25 cellular contexts compared by ENCODE assay signal in the genomic region with DNA sequence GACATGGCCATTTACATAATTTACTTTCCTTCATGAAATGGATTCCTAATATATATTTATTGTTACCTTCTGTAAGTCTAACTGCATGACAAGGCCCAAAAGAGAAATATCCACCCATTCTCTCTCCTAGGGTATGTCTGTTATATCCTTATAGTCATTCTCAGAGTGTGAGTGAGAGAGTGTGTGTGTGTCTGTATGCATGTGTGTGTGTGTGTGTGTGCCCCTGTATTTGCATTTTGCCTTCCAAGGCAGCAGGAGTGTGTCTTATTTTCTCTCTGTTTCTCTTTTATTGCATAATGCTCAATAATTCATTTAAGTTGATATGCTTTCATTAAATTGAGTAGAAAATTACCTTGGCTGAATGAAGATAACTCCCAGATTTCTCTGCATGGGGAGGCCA.
"Had no signal": no experiment of that assay in that cellular context is flagged by ENCODE, and none has a peak within 500 bp of the region (broad histone marks: within the 10 kb centered on the region; RNA-seq: fewer than 3 reads in every experiment).

No MANE protein-coding gene starts in this region.

- H3K36me3 ChIP-seq: Peyer's patch had no signal

- H3K9me3 Mint-ChIP-seq: activated CD4-positive, alpha-beta memory T cell treated with anti-CD3 and anti-CD28 coated beads, Interleukin-2, amount 10 ng/mL, durations not matched to agents 7 days and 5 days had no signal

- H3K9me3 ChIP-seq: Peyer's patch had no signal

- H3K4me1 ChIP-seq: Peyer's patch had no signal

- H3K27ac ChIP-seq: Peyer's patch, RWPE1 had no signal

- H3K4me3 Mint-ChIP-seq: activated CD4-positive, alpha-beta memory T cell treated with anti-CD3 and anti-CD28 coated beads, Interleukin-2, amount 10 ng/mL, durations not matched to agents 7 days and 5 days; activated CD4-positive, alpha-beta T cell treated with anti-CD3 and anti-CD28 coated beads for 36 hours; activated naive CD4-positive, alpha-beta T cell treated with anti-CD3 and anti-CD28 coated beads, Interleukin-2, amount 10 ng/mL, durations not matched to agents 7 days and 5 days; activated naive CD8-positive, alpha-beta T cell treated with anti-CD3 and anti-CD28 coated beads for 36 hours; activated T-cell treated with anti-CD3 and anti-CD28 coated beads, Interleukin-2, amount 50 U/mL, for 72 hours; T-cell had no signal

- H3K4me3 ChIP-seq: Peyer's patch had no signal

- H3K27me3 ChIP-seq: Peyer's patch had no signal

- DNase-seq: activated CD4-positive, alpha-beta memory T cell treated with anti-CD3 and anti-CD28 coated beads, Interleukin-2, amount 10 ng/mL, durations not matched to agents 7 days and 5 days; activated CD4-positive, alpha-beta T cell treated with anti-CD3 and anti-CD28 coated beads for 36 hours; activated CD4-positive, alpha-beta T cell treated with anti-CD3 and anti-CD28 coated beads, Interleukin-2, amount 50 U/mL, for 1 hour; activated gamma-delta T cell treated with Interleukin-2 at 50 U/mL for 16 hours; activated naive CD4-positive, alpha-beta T cell treated with anti-CD3 and anti-CD28 coated beads, Interleukin-2, amount 10 ng/mL, durations not matched to agents 7 days and 5 days; activated naive CD8-positive, alpha-beta T cell treated with anti-CD3 and anti-CD28 coated beads for 36 hours; activated T-cell treated with anti-CD3 and anti-CD28 coated beads for 4 hours; activated T-cell treated with anti-CD3 and anti-CD28 coated beads, Interleukin-2, amount 50 U/mL, for 72 hours; central memory CD4-positive, alpha-beta T cell; IMR-90; Kasumi-1; KBM-7; NCI-H1048; NCI-H146; NCI-H187 treated with DMSO at 0.1 percent for 48 hours; NCI-H2171; NCI-H2227 treated with DMSO at 0.1 percent for 48 hours; NCI-H446 treated with DMSO at 0.1 percent for 48 hours; NK-92 treated with Interleukin-12 subunit alpha and Interleukin-12 subunit beta, amount 100 ng/mL, for 24 hours; Peyer's patch; Right ventricle myocardium superior; T-cell; T1000 had no signal

- H3K27ac Mint-ChIP-seq: activated CD4-positive, alpha-beta memory T cell treated with anti-CD3 and anti-CD28 coated beads, Interleukin-2, amount 10 ng/mL, durations not matched to agents 7 days and 5 days; activated CD4-positive, alpha-beta T cell treated with anti-CD3 and anti-CD28 coated beads for 36 hours; activated naive CD4-positive, alpha-beta T cell treated with anti-CD3 and anti-CD28 coated beads, Interleukin-2, amount 10 ng/mL, durations not matched to agents 7 days and 5 days; activated naive CD8-positive, alpha-beta T cell treated with anti-CD3 and anti-CD28 coated beads for 36 hours; activated T-cell treated with anti-CD3 and anti-CD28 coated beads, Interleukin-2, amount 50 U/mL, for 72 hours; activated T-helper 2 cell treated with anti-CD3 and anti-CD28 coated beads, Interferon-gamma antibody, Interleukin-2, Interleukin-4, amounts not matched to agents 10 μg/mL and 5 μg/mL and 100 μg/mL, durations not matched to agents 14 hours and 24 hours and 36 hours; T-cell had no signal

- H3K4me1 Mint-ChIP-seq: activated naive CD8-positive, alpha-beta T cell treated with anti-CD3 and anti-CD28 coated beads for 36 hours had no signal

- H3K27me3 Mint-ChIP-seq: activated naive CD4-positive, alpha-beta T cell treated with anti-CD3 and anti-CD28 coated beads, Interleukin-2, amount 10 ng/mL, durations not matched to agents 7 days and 5 days had no signal

- ATAC-seq: activated T-cell treated with anti-CD3 and anti-CD28 coated beads, Interleukin-2, amount 50 U/mL, for 72 hours; T-cell had no signal

- H3K36me3 Mint-ChIP-seq: activated naive CD4-positive, alpha-beta T cell treated with anti-CD3 and anti-CD28 coated beads, Interleukin-2, amount 10 ng/mL, durations not matched to agents 7 days and 5 days; T-cell had no signal
